ENCODE assay signal across 8 cellular contexts in the genomic region with DNA sequence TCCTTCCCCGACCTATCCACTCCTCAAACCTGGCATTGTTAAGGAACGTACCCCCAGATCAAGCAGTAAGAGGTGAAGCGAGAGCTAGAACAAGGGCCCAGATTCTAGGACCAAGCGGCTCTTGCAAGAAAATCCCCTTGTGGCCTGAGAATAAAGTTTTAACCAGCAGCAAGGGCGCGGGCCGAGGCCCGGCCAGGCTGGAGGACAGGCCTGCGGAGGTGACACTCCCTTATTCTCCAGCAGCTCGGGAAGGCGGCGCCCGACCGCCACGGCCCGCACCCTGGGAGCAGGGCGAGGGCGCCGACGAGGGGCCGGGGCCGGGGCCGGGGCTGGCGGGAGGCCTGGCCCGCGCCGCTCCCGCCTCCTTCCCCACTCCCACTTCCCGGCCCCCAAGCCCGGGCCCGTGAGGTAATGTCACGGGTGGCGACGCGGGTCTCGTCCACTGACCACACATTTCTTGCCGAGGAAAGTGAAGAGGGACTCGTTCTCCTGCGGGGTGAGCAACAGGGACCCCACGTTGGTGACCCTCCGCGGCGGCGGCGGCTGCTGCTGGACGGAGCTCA. TPM values are rescaled to one million over a fixed set of nuclear protein-coding genes. Genes with fewer than 3 reads are reported as not detected.
A peak's percentile ranks its signal among the peaks of the same experiment; 100 is the strongest.
DNase-seq lines count a peak whose midpoint lies in the region; ATAC-seq and TF ChIP-seq lines count a peak whose summit lies in the region.

No MANE protein-coding gene starts in this region.

- H3K9ac ChIP-seq in HUES6 (ENCODE audit: low read length) (peak overlapping the region; percentile 97), endocrine pancreas (ENCODE audit: control insufficient read depth, insufficient read depth, low read length) (peak overlapping the region; percentile 63)

- no peak for TF ChIP-seq POLR2A in stomach (IDR thresholded peaks at IDR 0.05)

- no peaks in the 10 kb centered on the region for H3K27me3 ChIP-seq in HUES6 (ENCODE audit: control insufficient read depth, insufficient read depth, low read length)
- H3K27me3 ChIP-seq in endocrine pancreas (ENCODE audit: control insufficient read depth, insufficient read depth, low read length): no peaks in the 10 kb centered on the region
- H3K27me3 ChIP-seq in stomach: no peaks in the 10 kb centered on the region

- peaks cover 51% of the 10 kb centered on the region for H3K4me1 ChIP-seq in HUES6 (ENCODE audit: control insufficient read depth, insufficient read depth, low read length)
- H3K4me1 ChIP-seq in endocrine pancreas (ENCODE audit: control insufficient read depth, insufficient read depth, low read length): peaks cover 34% of the 10 kb centered on the region
- H3K4me1 ChIP-seq in stomach: peaks cover 29 to 78% (median 54%) of the 10 kb centered on the region in 4 donors

- no peaks in the 10 kb centered on the region for H3K27me3 Mint-ChIP-seq in memory B cell

- TF ChIP-seq CTCF in stomach (IDR thresholded peaks at IDR 0.05): no peak

- peak; percentile 44 for DNase-seq in EH (ENCODE audit: low read depth)
- DNase-seq in activated CD4-positive, CD25-positive, alpha-beta regulatory T cell treated with anti-CD3 and anti-CD28 coated beads, Interleukin-2, amount 50 U/mL, for 72 hours: peak; percentile 44
- peak in 1 of 2 donors; percentile 5 for DNase-seq in memory B cell (ENCODE audit: low spot score in 2 of 2)
- peak; percentile 61 for DNase-seq in stomach
- no peak for DNase-seq in GDM1 (lab: John Stamatoyannopoulos, UW)

- H3K9me3 ChIP-seq in HUES6 (ENCODE audit: control insufficient read depth, insufficient read depth, low read depth, low read length) (no peaks in the 10 kb centered on the region), endocrine pancreas (ENCODE audit: control insufficient read depth, low read length) (no peaks in the 10 kb centered on the region), stomach (no peaks in the 10 kb centered on the region)

- peak overlapping the region; percentile 90; the same call in 1 of the 2 replicates for H3K27ac ChIP-seq in HUES6 (ENCODE audit: low read depth, low read length)
- peak overlapping the region; percentile 97 to 99 (median 98) for H3K27ac ChIP-seq in stomach

- H3K36me3 ChIP-seq in HUES6 (ENCODE audit: control insufficient read depth, insufficient read depth, low read length) (no peaks in the 10 kb centered on the region), endocrine pancreas (ENCODE audit: control insufficient read depth, insufficient read depth, low read length) (no peaks in the 10 kb centered on the region), stomach (no peaks in the 10 kb centered on the region)

- H3K4me3 ChIP-seq in HUES6 (ENCODE audit: low read depth, low read length): peak overlapping the region; percentile 97
- peak overlapping the region; percentile 79 for H3K4me3 ChIP-seq in endocrine pancreas (ENCODE audit: control insufficient read depth, insufficient read depth, low read length)
- H3K4me3 ChIP-seq in stomach: peak overlapping the region; percentile 79 to 87 (median 85)

- ATAC-seq in GM21526 (IDR thresholded peaks at IDR 0.05; ENCODE audit: low FRiP score, unreplicated experiment) (peak; percentile 16), memory B cell (ENCODE audit: low read depth) (peak; percentile 13)

- peak overlapping the region; percentile 76 for H3K27ac Mint-ChIP-seq in memory B cell

- H3K4me3 Mint-ChIP-seq in memory B cell: peak overlapping the region; percentile 88

- 0 to 1% (median 1%) methylated on average over 15 to 46 of the region's 46 CpGs for WGBS in stomach, 5 donors

- TF ChIP-seq EP300 in stomach (IDR thresholded peaks at IDR 0.05): no peak

- H3K4me1 Mint-ChIP-seq in memory B cell: peaks cover 34% of the 10 kb centered on the region

- intact Hi-C loops in stomach (cut with DNase I; ENCODE audit: low total_unique reads): no loop called here

- no peaks in the 10 kb centered on the region for H3K9me3 Mint-ChIP-seq in memory B cell

- no peaks in the 10 kb centered on the region for H3K36me3 Mint-ChIP-seq in memory B cell

RNA-seq across cellular contexts. Expression of gene WASL, which starts 0.6 kb away (rescaled TPM):
- total RNA-seq in stomach: 10 to 100 TPM in 4 of 5 donors, 1 to 10 TPM in 1; 9.0 to 56.7 (median 23.7) TPM
- 10 to 100 TPM; 12.2 to 33.5 (median 19.7) TPM for polyA plus RNA-seq in stomach
